Comparison of ENCODE assay signal across 1 cellular context in the genomic region with DNA sequence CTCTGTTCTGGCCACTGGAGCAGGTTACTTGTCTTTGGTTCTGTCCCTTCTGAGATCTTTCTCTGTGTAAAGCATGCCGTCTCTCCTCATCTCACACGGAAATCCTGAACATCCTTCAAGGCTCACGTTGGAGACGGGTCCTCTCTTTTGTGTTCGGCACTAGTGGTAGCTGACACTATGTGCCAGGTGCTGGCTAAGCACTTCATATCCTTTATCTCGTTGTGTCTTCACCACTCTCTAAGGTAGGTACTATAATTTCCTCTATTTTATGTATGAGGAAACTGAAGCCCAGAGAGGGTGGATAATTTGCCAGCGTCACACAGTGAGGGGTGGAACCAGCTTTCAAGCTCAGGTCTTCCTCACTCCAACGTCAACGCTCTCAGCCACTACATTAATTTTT.
TF ChIP-seq lines count a peak whose summit lies in the region.

No MANE protein-coding gene starts in this region.

TF ChIP-seq in K562, 482 proteins besides CTCF, POLR2A, EP300 and RAD21 (continues in another document):
- TF ChIP-seq GABPA (tag; conservative IDR thresholded peaks at IDR 0.05; ENCODE audit: low read depth) (no peak), ZNF583 (CRISPR knock-in tag; IDR thresholded peaks at IDR 0.05) (no peak), DPF2 (IDR thresholded peaks at IDR 0.05) (no peak), TCFL5 (CRISPR knock-in tag; conservative IDR thresholded peaks at IDR 0.05) (no peak), U2AF1 (optimal IDR thresholded peaks at IDR 0.05; ENCODE audit: low read depth, low read length) (no peak), TBL1XR1 (IDR thresholded peaks at IDR 0.05; ENCODE audit: low read length in 2 of 2) (no peak), CHD4 (IDR thresholded peaks at IDR 0.05; ENCODE audit: insufficient read depth, insufficient replicate concordance, low read depth, low read length, poor library complexity, severe bottlenecking) (peak; percentile 63), KDM1A (IDR thresholded peaks at IDR 0.05) (peak; percentile 73 to 86), BACH1 (tag; IDR thresholded peaks at IDR 0.05) (0 out of 2 replicates have a peak, but pooled peaks have one; percentile 7), MEF2A (IDR thresholded peaks at IDR 0.05; ENCODE audit: control insufficient read depth, low read depth, low read length) (no peak), BRD9 (IDR thresholded peaks at IDR 0.05; ENCODE audit: low read depth, partially characterized antibody) (no peak), CCAR2 (IDR thresholded peaks at IDR 0.05; ENCODE audit: low read depth, low read length) (no peak), PHF8 (IDR thresholded peaks at IDR 0.05; ENCODE audit: borderline replicate concordance, low read length) (no peak), SAFB2 (IDR thresholded peaks at IDR 0.05; ENCODE audit: borderline replicate concordance, low read depth, low read length, severe bottlenecking) (no peak), KAT8 (IDR thresholded peaks at IDR 0.05; ENCODE audit: low read depth) (no peak), NBN (IDR thresholded peaks at IDR 0.05; ENCODE audit: low read depth) (no peak), ZNF354B (CRISPR knock-in tag; IDR thresholded peaks at IDR 0.05) (no peak), KLF1 (tag; IDR thresholded peaks at IDR 0.05) (no peak), POLR2B (IDR thresholded peaks at IDR 0.05; ENCODE audit: low read depth, partially characterized antibody) (no peak), TCF7L2 (IDR thresholded peaks at IDR 0.05; ENCODE audit: low read depth, low read length) (no peak), SRSF3 (IDR thresholded peaks at IDR 0.05; ENCODE audit: insufficient read depth, low read length) (no peak), STAT5B (CRISPR knock-in tag; IDR thresholded peaks at IDR 0.05) (no peak), RBM34 (IDR thresholded peaks at IDR 0.05; ENCODE audit: borderline replicate concordance, insufficient read depth, low read length) (no peak), CBX3 (IDR thresholded peaks at IDR 0.05; ENCODE audit: borderline replicate concordance in 1 of 2, low read length in 2 of 2) (peak in 1 of 2 experiments; percentile 20; a peak in 1 of 3 replicates), SMAD1 (IDR thresholded peaks at IDR 0.05; ENCODE audit: low read depth, low read length, partially characterized antibody) (no peak), RBM25 (IDR thresholded peaks at IDR 0.05; ENCODE audit: low read depth, low read length, severe bottlenecking) (peak; percentile 90), ASH1L (IDR thresholded peaks at IDR 0.05; ENCODE audit: borderline replicate concordance, low read depth, partially characterized antibody) (no peak), YY1 (IDR thresholded peaks at IDR 0.05; ENCODE audit: borderline replicate concordance in 1 of 3, control insufficient read depth in 1 of 3, extremely low read depth in 1 of 3, insufficient read depth in 3 of 3, insufficient read length in 1 of 3, insufficient replicate concordance in 2 of 3, low read depth in 1 of 3, low read length in 2 of 3) (no peak), NFIX (CRISPR knock-in tag; IDR thresholded peaks at IDR 0.05; ENCODE audit: low read depth) (no peak), ZNF75A (CRISPR knock-in tag; IDR thresholded peaks at IDR 0.05) (no peak), SUPT5H (IDR thresholded peaks at IDR 0.05) (no peak), HDAC1 (IDR thresholded peaks at IDR 0.05) (no peak), HNRNPK (IDR thresholded peaks at IDR 0.05; ENCODE audit: low read depth, low read length, poor library complexity, severe bottlenecking) (no peak), ILF3 (IDR thresholded peaks at IDR 0.05; ENCODE audit: borderline replicate concordance) (no peak)
- TF ChIP-seq, protein P1, sequence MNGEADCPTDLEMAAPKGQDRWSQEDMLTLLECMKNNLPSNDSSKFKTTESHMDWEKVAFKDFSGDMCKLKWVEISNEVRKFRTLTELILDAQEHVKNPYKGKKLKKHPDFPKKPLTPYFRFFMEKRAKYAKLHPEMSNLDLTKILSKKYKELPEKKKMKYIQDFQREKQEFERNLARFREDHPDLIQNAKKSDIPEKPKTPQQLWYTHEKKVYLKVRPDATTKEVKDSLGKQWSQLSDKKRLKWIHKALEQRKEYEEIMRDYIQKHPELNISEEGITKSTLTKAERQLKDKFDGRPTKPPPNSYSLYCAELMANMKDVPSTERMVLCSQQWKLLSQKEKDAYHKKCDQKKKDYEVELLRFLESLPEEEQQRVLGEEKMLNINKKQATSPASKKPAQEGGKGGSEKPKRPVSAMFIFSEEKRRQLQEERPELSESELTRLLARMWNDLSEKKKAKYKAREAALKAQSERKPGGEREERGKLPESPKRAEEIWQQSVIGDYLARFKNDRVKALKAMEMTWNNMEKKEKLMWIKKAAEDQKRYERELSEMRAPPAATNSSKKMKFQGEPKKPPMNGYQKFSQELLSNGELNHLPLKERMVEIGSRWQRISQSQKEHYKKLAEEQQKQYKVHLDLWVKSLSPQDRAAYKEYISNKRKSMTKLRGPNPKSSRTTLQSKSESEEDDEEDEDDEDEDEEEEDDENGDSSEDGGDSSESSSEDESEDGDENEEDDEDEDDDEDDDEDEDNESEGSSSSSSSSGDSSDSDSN (IDR thresholded peaks at IDR 0.05; ENCODE audit: borderline replicate concordance in 1 of 2, low read depth in 2 of 2, low read length in 2 of 2), result no peak
- TF ChIP-seq, protein P2, sequence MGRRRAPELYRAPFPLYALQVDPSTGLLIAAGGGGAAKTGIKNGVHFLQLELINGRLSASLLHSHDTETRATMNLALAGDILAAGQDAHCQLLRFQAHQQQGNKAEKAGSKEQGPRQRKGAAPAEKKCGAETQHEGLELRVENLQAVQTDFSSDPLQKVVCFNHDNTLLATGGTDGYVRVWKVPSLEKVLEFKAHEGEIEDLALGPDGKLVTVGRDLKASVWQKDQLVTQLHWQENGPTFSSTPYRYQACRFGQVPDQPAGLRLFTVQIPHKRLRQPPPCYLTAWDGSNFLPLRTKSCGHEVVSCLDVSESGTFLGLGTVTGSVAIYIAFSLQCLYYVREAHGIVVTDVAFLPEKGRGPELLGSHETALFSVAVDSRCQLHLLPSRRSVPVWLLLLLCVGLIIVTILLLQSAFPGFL (CRISPR knock-in tag; IDR thresholded peaks at IDR 0.05), result no peak
- TF ChIP-seq, protein P3, sequence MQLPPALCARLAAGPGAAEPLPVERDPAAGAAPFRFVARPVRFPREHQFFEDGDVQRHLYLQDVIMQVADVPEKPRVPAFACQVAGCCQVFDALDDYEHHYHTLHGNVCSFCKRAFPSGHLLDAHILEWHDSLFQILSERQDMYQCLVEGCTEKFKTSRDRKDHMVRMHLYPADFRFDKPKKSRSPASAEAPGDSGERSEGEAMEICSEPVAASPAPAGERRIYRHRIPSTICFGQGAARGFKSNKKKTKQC (CRISPR knock-in tag; IDR thresholded peaks at IDR 0.05), result no peak
- TF ChIP-seq, protein P4, sequence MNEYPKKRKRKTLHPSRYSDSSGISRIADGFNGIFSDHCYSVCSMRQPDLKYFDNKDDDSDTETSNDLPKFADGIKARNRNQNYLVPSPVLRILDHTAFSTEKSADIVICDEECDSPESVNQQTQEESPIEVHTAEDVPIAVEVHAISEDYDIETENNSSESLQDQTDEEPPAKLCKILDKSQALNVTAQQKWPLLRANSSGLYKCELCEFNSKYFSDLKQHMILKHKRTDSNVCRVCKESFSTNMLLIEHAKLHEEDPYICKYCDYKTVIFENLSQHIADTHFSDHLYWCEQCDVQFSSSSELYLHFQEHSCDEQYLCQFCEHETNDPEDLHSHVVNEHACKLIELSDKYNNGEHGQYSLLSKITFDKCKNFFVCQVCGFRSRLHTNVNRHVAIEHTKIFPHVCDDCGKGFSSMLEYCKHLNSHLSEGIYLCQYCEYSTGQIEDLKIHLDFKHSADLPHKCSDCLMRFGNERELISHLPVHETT (CRISPR knock-in tag; conservative IDR thresholded peaks at IDR 0.05 in 1 of 2, IDR thresholded peaks at IDR 0.05 in 1 of 2), result no peak
- TF ChIP-seq, protein P5, sequence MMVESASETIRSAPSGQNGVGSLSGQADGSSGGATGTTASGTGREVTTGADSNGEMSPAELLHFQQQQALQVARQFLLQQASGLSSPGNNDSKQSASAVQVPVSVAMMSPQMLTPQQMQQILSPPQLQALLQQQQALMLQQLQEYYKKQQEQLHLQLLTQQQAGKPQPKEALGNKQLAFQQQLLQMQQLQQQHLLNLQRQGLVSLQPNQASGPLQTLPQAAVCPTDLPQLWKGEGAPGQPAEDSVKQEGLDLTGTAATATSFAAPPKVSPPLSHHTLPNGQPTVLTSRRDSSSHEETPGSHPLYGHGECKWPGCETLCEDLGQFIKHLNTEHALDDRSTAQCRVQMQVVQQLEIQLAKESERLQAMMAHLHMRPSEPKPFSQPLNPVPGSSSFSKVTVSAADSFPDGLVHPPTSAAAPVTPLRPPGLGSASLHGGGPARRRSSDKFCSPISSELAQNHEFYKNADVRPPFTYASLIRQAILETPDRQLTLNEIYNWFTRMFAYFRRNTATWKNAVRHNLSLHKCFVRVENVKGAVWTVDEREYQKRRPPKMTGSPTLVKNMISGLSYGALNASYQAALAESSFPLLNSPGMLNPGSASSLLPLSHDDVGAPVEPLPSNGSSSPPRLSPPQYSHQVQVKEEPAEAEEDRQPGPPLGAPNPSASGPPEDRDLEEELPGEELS (CRISPR knock-in tag; IDR thresholded peaks at IDR 0.05; ENCODE audit: borderline replicate concordance), result no peak
- TF ChIP-seq, protein P6, sequence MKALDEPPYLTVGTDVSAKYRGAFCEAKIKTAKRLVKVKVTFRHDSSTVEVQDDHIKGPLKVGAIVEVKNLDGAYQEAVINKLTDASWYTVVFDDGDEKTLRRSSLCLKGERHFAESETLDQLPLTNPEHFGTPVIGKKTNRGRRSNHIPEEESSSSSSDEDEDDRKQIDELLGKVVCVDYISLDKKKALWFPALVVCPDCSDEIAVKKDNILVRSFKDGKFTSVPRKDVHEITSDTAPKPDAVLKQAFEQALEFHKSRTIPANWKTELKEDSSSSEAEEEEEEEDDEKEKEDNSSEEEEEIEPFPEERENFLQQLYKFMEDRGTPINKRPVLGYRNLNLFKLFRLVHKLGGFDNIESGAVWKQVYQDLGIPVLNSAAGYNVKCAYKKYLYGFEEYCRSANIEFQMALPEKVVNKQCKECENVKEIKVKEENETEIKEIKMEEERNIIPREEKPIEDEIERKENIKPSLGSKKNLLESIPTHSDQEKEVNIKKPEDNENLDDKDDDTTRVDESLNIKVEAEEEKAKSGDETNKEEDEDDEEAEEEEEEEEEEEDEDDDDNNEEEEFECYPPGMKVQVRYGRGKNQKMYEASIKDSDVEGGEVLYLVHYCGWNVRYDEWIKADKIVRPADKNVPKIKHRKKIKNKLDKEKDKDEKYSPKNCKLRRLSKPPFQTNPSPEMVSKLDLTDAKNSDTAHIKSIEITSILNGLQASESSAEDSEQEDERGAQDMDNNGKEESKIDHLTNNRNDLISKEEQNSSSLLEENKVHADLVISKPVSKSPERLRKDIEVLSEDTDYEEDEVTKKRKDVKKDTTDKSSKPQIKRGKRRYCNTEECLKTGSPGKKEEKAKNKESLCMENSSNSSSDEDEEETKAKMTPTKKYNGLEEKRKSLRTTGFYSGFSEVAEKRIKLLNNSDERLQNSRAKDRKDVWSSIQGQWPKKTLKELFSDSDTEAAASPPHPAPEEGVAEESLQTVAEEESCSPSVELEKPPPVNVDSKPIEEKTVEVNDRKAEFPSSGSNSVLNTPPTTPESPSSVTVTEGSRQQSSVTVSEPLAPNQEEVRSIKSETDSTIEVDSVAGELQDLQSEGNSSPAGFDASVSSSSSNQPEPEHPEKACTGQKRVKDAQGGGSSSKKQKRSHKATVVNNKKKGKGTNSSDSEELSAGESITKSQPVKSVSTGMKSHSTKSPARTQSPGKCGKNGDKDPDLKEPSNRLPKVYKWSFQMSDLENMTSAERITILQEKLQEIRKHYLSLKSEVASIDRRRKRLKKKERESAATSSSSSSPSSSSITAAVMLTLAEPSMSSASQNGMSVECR (CRISPR knock-in tag; IDR thresholded peaks at IDR 0.05), result no peak
- TF ChIP-seq, protein P7, sequence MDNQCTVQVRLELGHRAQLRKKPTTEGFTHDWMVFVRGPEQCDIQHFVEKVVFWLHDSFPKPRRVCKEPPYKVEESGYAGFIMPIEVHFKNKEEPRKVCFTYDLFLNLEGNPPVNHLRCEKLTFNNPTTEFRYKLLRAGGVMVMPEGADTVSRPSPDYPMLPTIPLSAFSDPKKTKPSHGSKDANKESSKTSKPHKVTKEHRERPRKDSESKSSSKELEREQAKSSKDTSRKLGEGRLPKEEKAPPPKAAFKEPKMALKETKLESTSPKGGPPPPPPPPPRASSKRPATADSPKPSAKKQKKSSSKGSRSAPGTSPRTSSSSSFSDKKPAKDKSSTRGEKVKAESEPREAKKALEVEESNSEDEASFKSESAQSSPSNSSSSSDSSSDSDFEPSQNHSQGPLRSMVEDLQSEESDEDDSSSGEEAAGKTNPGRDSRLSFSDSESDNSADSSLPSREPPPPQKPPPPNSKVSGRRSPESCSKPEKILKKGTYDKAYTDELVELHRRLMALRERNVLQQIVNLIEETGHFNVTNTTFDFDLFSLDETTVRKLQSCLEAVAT (IDR thresholded peaks at IDR 0.05), result 0 out of 4 replicates have a peak, but pooled peaks of 1 of the 2 experiments have one; percentile 19
